Comparison of ENCODE assay signal across 8 cellular contexts in the genomic region with DNA sequence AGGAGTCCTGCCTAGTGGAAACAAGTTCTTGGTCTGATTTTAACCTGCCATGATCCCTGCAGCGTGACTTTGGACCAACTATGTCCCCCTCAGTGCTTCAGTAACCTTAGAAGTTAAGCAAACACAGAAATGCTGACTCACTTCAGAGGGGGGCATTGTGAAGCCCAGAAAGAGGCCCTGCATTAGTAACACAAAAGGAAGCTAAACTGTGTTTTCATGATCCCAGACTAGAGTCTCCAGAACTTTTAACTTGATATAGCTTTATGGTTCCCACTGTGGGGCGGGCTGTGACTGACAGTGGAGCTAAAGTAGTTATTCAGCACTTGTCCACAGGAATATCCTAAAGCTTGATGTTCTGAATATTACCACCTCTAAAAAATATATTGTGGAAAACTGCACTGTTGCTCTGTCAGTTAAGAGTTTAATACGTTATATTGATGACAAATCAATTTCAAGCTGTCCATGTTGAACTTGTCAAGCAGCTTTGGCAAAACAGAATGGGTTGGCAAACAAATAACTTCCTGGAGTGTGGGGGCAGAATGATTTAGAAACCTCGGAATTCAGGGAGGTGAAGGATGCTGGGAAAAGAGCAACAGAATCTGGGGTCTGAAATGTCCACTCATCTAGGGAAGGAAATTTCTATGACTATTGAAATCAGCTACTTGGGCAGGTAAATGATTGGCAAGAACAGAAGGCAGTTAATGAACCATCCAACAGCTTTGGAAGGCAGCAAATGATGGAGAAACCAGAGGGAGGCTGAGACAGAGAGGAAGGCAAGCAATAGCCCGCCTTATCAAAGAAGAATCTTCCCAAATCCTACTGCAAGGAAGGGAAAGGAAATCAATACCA.
A peak's percentile ranks its signal among the peaks of the same experiment; 100 is the strongest.
DNase-seq lines count a peak whose midpoint lies in the region; ATAC-seq and TF ChIP-seq lines count a peak whose summit lies in the region.

No MANE protein-coding gene starts in this region.

- peak overlapping the region; percentile 58 for H3K27ac Mint-ChIP-seq in HFFc6

- H3K36me3 Mint-ChIP-seq in HFFc6 (ENCODE audit: low read depth), result no peaks in the 10 kb centered on the region

- intact Hi-C loops in left ventricle myocardium superior (cut with micrococcal nuclease), result no loop called here
- intact Hi-C loops in posterior cingulate gyrus (cut with DNase I), result no loop called here

- peaks cover 7% of the 10 kb centered on the region for H3K27me3 Mint-ChIP-seq in HFFc6 (ENCODE audit: insufficient read depth)

- H3K27ac ChIP-seq in RWPE1, result no peak overlapping the region

- TF ChIP-seq CTCF in HFFc6 (IDR thresholded peaks at IDR 0.05) (no peak), RWPE1 (conservative IDR thresholded peaks at IDR 0.05; ENCODE audit: low read depth) (no peak)

- CTCF ChIA-PET in RWPE1 (lab: Yijun Ruan, JAX), result no interaction called here

- DNase-seq in HFFc6 (peak; percentile 55), RWPE1 (ENCODE audit: low spot score) (peak; percentile 21), left ventricle myocardium superior (no peak), smooth muscle cell of the brain vasculature (ENCODE audit: low read depth, low spot score) (peak; percentile 97), midbrain (lab: John Stamatoyannopoulos, UW) (no peak), D341Med (ENCODE audit: low spot score) (no peak), posterior cingulate gyrus (no peak)

- no peaks in the 10 kb centered on the region for H3K9me3 Mint-ChIP-seq in HFFc6

- peak; percentile 64 for ATAC-seq in left ventricle myocardium superior
- no peak for ATAC-seq in GM18861 (IDR thresholded peaks at IDR 0.05; ENCODE audit: unreplicated experiment)

- H3K4me1 Mint-ChIP-seq in HFFc6 (ENCODE audit: low read depth), result peaks cover 28% of the 10 kb centered on the region

- peak overlapping the region; percentile 49 for H3K4me3 Mint-ChIP-seq in HFFc6

- POLR2A ChIA-PET in RWPE1 (lab: Yijun Ruan, JAX; ENCODE audit: low non-redundant PET), result no interaction called here

Comparison
In these comparisons a context has a peak if more than half of its experiments do, and no peak if none do; other contexts are left out.
1. DNase-seq: peak in HFFc6 (single experiment), RWPE1 (single experiment) and smooth muscle cell of the brain vasculature (single experiment); none in left ventricle myocardium superior (single experiment), midbrain (single experiment), D341Med (single experiment) and posterior cingulate gyrus (0 of 10).